Comparison of ENCODE assay signal across 1 cellular context in genomic region chr14:46571970-46572369, GRCh38.
TF ChIP-seq lines count a peak whose summit lies in the region.

No MANE protein-coding gene starts in this region.

TF ChIP-seq in SK-N-SH treated with all-trans-retinoic acid at 6 μM for 48 hours, 23 proteins besides CTCF, POLR2A, EP300 and RAD21:
- no peak for TF ChIP-seq TSHZ2 (CRISPR knock-in tag; IDR thresholded peaks at IDR 0.05)
- no peak for TF ChIP-seq ESRRG (CRISPR knock-in tag; IDR thresholded peaks at IDR 0.05)
- TF ChIP-seq CSRNP3 (CRISPR knock-in tag; IDR thresholded peaks at IDR 0.05), result no peak
- TF ChIP-seq ZNF8 (CRISPR knock-in tag; IDR thresholded peaks at IDR 0.05), result no peak
- no peak for TF ChIP-seq PPARA (CRISPR knock-in tag; IDR thresholded peaks at IDR 0.05; ENCODE audit: borderline replicate concordance)
- TF ChIP-seq ZFP30 (CRISPR knock-in tag; IDR thresholded peaks at IDR 0.05), result no peak
- TF ChIP-seq BACH2 (CRISPR knock-in tag; IDR thresholded peaks at IDR 0.05; ENCODE audit: borderline replicate concordance), result no peak
- TF ChIP-seq ZNF565 (CRISPR knock-in tag; conservative IDR thresholded peaks at IDR 0.05; ENCODE audit: low read depth), result no peak
- no peak for TF ChIP-seq GLIS3 (CRISPR knock-in tag; IDR thresholded peaks at IDR 0.05)
- no peak for TF ChIP-seq ZFP3 (CRISPR knock-in tag; IDR thresholded peaks at IDR 0.05)
- TF ChIP-seq PATZ1 (CRISPR knock-in tag; IDR thresholded peaks at IDR 0.05; ENCODE audit: borderline replicate concordance), result no peak
TF ChIP-seq in SK-N-SH treated with all-trans-retinoic acid at 6 μM for 48 hours: peak in this region for 0.
